Comparison of ENCODE assay signal across 18 cellular contexts in genomic region chr10:129525408-129525807, GRCh38. TPM values are rescaled to one million over a fixed set of nuclear protein-coding genes. Genes with fewer than 3 reads are reported as not detected.
DNase-seq lines count a peak whose midpoint lies in the region; ATAC-seq and TF ChIP-seq lines count a peak whose summit lies in the region.
"Had no signal": no experiment of that assay in that cellular context is flagged by ENCODE, and none has a peak within 500 bp of the region (broad histone marks: within the 10 kb centered on the region; RNA-seq: fewer than 3 reads in every experiment).

No MANE protein-coding gene starts in this region.

- H3K4me1 ChIP-seq in adipocyte (ENCODE audit: control insufficient read depth, insufficient read depth, low read length) (peaks cover 13% of the 10 kb centered on the region), gastroesophageal sphincter (peaks cover 0 to 20% (median 4%) of the 10 kb centered on the region in 3 donors)
- H3K4me1 ChIP-seq: left lung, parathyroid adenoma had no signal

- no peak overlapping the region for H3K27ac Mint-ChIP-seq in endothelial cell (ENCODE audit: unreplicated experiment)
- H3K27ac Mint-ChIP-seq: activated CD4-positive, alpha-beta T cell treated with anti-CD3 and anti-CD28 coated beads, Interleukin-2, amount 10 ng/mL, durations not matched to agents 7 days and 5 days; IgD-negative memory B cell had no signal

- H3K9me3 ChIP-seq in adipocyte (ENCODE audit: control insufficient read depth, low read length) (no peaks in the 10 kb centered on the region), gastroesophageal sphincter (peaks cover 0 to 5% (median 0%) of the 10 kb centered on the region in 3 donors)
- H3K9me3 ChIP-seq: left lung had no signal

- peaks cover 1% of the 10 kb centered on the region for H3K27me3 Mint-ChIP-seq in endothelial cell (ENCODE audit: unreplicated experiment)
- H3K27me3 Mint-ChIP-seq: activated CD4-positive, alpha-beta T cell treated with anti-CD3 and anti-CD28 coated beads, Interleukin-2, amount 10 ng/mL, durations not matched to agents 7 days and 5 days; central memory CD8-positive, alpha-beta T cell; IgD-negative memory B cell had no signal

- H3K9me3 Mint-ChIP-seq in endothelial cell (ENCODE audit: unreplicated experiment) = no peaks in the 10 kb centered on the region
- H3K9me3 Mint-ChIP-seq: central memory CD8-positive, alpha-beta T cell had no signal

- H3K4me3 ChIP-seq in adipocyte (ENCODE audit: low read length) (peak overlapping the region; percentile 45), gastroesophageal sphincter (peak overlapping the region in 1 of 2 donors; percentile 30), retinal pigment epithelial cell (ENCODE audit: low read length) (no peak overlapping the region)
- H3K4me3 ChIP-seq: left lung had no signal

- H3K4me1 Mint-ChIP-seq in endothelial cell (ENCODE audit: unreplicated experiment) = no peaks in the 10 kb centered on the region
- H3K4me1 Mint-ChIP-seq: activated CD4-positive, alpha-beta T cell treated with anti-CD3 and anti-CD28 coated beads, Interleukin-2, amount 10 ng/mL, durations not matched to agents 7 days and 5 days had no signal

- H3K27ac ChIP-seq in gastroesophageal sphincter = no peak overlapping the region
- H3K27ac ChIP-seq: left lung, parathyroid adenoma had no signal

- H3K27me3 ChIP-seq in adipocyte (replicated peaks; ENCODE audit: control insufficient read depth, insufficient read depth, low read length) = no peaks in the 10 kb centered on the region
- no peaks in the 10 kb centered on the region for H3K27me3 ChIP-seq in gastroesophageal sphincter
- H3K27me3 ChIP-seq: left lung had no signal

- DNase-seq in EL (peak; percentile 64), adipocyte (ENCODE audit: low read depth) (peak; percentile 53), retinal pigment epithelial cell (ENCODE audit: low read depth) (peak; percentile 44), NCI-H446 treated with DMSO at 0.1 percent for 48 hours (lab: John Stamatoyannopoulos, UW) (no peak), endothelial cell (ENCODE audit: low spot score) (no peak), foreskin melanocyte (no peak)
- no peak for DNase-seq in activated CD4-positive, CD25-positive, alpha-beta regulatory T cell treated with anti-CD3 and anti-CD28 coated beads, Interleukin-2, amount 50 U/mL, for 72 hours
- DNase-seq: activated CD4-positive, alpha-beta T cell treated with anti-CD3 and anti-CD28 coated beads, Interleukin-2, amount 10 ng/mL, durations not matched to agents 7 days and 5 days; DMS 273 treated with DMSO at 0.1 percent for 48 hours; H7; left lung; NCI-H187 treated with DMSO at 0.1 percent for 48 hours; substantia nigra; T-helper 1 cell had no signal

- TF ChIP-seq CTCF in gastroesophageal sphincter (IDR thresholded peaks at IDR 0.05) = no peak
- no peak for TF ChIP-seq CTCF in retinal pigment epithelial cell (conservative IDR thresholded peaks at IDR 0.05; ENCODE audit: low read depth, low read length)
- TF ChIP-seq CTCF in endothelial cell (IDR thresholded peaks at IDR 0.05; ENCODE audit: unreplicated experiment) = no peak

- 23% methylated on average over 4 to 5 of the region's 14 CpGs for WGBS in gastroesophageal sphincter (ENCODE audit: low coverage in 1 of 2), 2 donors

- H3K36me3 ChIP-seq in adipocyte (ENCODE audit: control insufficient read depth, insufficient read depth, low read length, severe bottlenecking) (no peaks in the 10 kb centered on the region), gastroesophageal sphincter (peaks cover 0 to 3% of the 10 kb centered on the region in 2 donors)
- H3K36me3 ChIP-seq: left lung had no signal

- peaks cover 9% of the 10 kb centered on the region for H3K36me3 Mint-ChIP-seq in endothelial cell (ENCODE audit: low read depth, unreplicated experiment)

- peak overlapping the region; percentile 7 for H3K9ac ChIP-seq in adipocyte (ENCODE audit: low read length)
- H3K9ac ChIP-seq: parathyroid adenoma had no signal

- no peak for TF ChIP-seq POLR2A in gastroesophageal sphincter (IDR thresholded peaks at IDR 0.05)

- peak; percentile 63 for ATAC-seq in gastroesophageal sphincter
- ATAC-seq: left lung had no signal

- TF ChIP-seq EP300 in gastroesophageal sphincter (IDR thresholded peaks at IDR 0.05) = no peak

- H3K4me3 Mint-ChIP-seq in endothelial cell (ENCODE audit: unreplicated experiment) = no peak overlapping the region
- H3K4me3 Mint-ChIP-seq: activated CD4-positive, alpha-beta T cell treated with anti-CD3 and anti-CD28 coated beads, Interleukin-2, amount 10 ng/mL, durations not matched to agents 7 days and 5 days; central memory CD8-positive, alpha-beta T cell had no signal

RNA-seq across cellular contexts. Expression of gene MGMT, which starts 58.4 kb away (rescaled TPM):
- total RNA-seq in gastroesophageal sphincter = 10 to 100 TPM; 16.5 to 37.5 (median 32.1) TPM
- total RNA-seq in endothelial cell (ENCODE audit: unreplicated experiment) = 25.9 TPM

Comparison
In these comparisons a context has a peak if more than half of its experiments do, and no peak if none do; other contexts are left out.
1. DNase-seq: peak in EL (single experiment), adipocyte (single experiment) and retinal pigment epithelial cell (single experiment); none in NCI-H446 treated with DMSO at 0.1 percent for 48 hours (single experiment), endothelial cell (single experiment), activated CD4-positive, CD25-positive, alpha-beta regulatory T cell treated with anti-CD3 and anti-CD28 coated beads, Interleukin-2, amount 50 U/mL, for 72 hours (single experiment) and foreskin melanocyte (single experiment).